Comparison of ENCODE assay signal across 12 cellular contexts in the genomic region with DNA sequence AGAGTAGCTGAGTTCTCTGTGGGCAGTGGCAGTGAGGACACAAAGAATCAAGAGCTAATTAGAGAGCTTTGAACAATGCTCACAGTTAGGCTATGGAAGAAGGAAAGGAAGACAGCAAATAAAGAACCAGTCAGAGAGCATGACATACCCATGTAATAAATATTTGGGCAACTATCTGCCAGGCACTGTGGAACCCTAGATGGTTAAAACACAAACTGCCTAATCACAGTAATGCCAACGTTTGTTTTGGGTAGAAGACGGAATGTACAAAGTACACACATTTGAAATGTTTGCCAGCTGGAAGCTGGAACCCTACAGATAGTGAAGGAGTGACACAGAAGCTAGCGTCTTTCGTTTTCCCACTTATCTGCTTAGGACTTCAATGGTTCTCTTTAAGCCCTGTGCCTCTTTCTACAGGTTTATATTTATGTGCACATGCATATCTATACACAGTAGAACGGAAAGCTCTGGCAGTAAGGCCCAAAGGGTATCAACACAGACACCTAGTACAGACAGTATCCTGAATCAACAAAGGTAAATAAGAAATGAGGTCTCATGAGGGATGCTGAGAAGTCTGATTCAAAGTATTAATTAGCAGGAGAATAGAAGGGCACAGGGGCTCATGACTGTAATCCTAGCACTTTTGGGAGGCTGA. TPM values are rescaled to one million over a fixed set of nuclear protein-coding genes. Genes with fewer than 3 reads are reported as not detected.
DNase-seq lines count a peak whose midpoint lies in the region; ATAC-seq and TF ChIP-seq lines count a peak whose summit lies in the region.
"Had no signal": no experiment of that assay in that cellular context is flagged by ENCODE, and none has a peak within 500 bp of the region (broad histone marks: within the 10 kb centered on the region; RNA-seq: fewer than 3 reads in every experiment).

No MANE protein-coding gene starts in this region.

- POLR2A ChIA-PET in T-cell (lab: Charles Lee), result no interaction called here

- WGBS in right lobe of liver (ENCODE audit: insufficient coverage, low coverage, low lambda C conversion rate, missing lambda C conversion rate), result 32% methylated on average over 5 of the region's 5 CpGs

- H3K36me3 Mint-ChIP-seq in stimulated activated naive B cell treated with anti-CD40 and anti-IgM and Interleukin-4, amounts not matched to agents 10 μg/mL and 1 μg/mL and 100 μg/mL, for 72 hours, result peaks cover 13 to 36% of the 10 kb centered on the region in 2 donors
- peaks cover 46% of the 10 kb centered on the region for H3K36me3 Mint-ChIP-seq in T-cell
- peaks cover 48% of the 10 kb centered on the region for H3K36me3 Mint-ChIP-seq in activated T-helper 17 cell treated with anti-CD3 and anti-CD28 coated beads, Interleukin-2, amount 50 U/mL, for 72 hours (ENCODE audit: low read depth)

- H3K27ac Mint-ChIP-seq in stimulated activated naive B cell treated with anti-CD40 and anti-IgM and Interleukin-4, amounts not matched to agents 10 μg/mL and 1 μg/mL and 100 μg/mL, for 72 hours, result peak overlapping the region; percentile 57
- H3K27ac Mint-ChIP-seq in T-cell, result no peak overlapping the region
- H3K27ac Mint-ChIP-seq in activated T-helper 17 cell treated with anti-CD3 and anti-CD28 coated beads, Interleukin-2, amount 50 U/mL, for 72 hours, result no peak overlapping the region
- H3K27ac Mint-ChIP-seq: nephron; stimulated activated memory B cell treated with anti-CD40 and anti-IgM and Interleukin-4, amounts not matched to agents 10 μg/mL and 1 μg/mL and 100 μg/mL, for 72 hours had no signal

- intact Hi-C loops in right lobe of liver (cut with DNase I), result no loop called here

- ATAC-seq in right lobe of liver (peak; percentile 95 to 97 (median 96)), T-cell (replicated peaks in 1 of 4) (no peak)
- no peak for ATAC-seq in stimulated activated naive B cell treated with anti-CD40 and anti-IgM and Interleukin-4, amounts not matched to agents 10 μg/mL and 1 μg/mL and 100 μg/mL, for 72 hours (replicated peaks)
- no peak for ATAC-seq in activated T-helper 17 cell treated with anti-CD3 and anti-CD28 coated beads, Interleukin-2, amount 50 U/mL, for 72 hours (replicated peaks)
- ATAC-seq: stimulated activated memory B cell treated with anti-CD40 and anti-IgM and Interleukin-4, amounts not matched to agents 10 μg/mL and 1 μg/mL and 100 μg/mL, for 72 hours had no signal

- TF ChIP-seq POLR2A in right lobe of liver (IDR thresholded peaks at IDR 0.05), result peak; percentile 35

- peak; percentile 46 for DNase-seq in NCI-H69 (lab: John Stamatoyannopoulos, UW)
- peak; percentile 56 for DNase-seq in cerebellar cortex (ENCODE audit: low spot score)
- peak in 1 of 3 donors; percentile 73 for DNase-seq in right lobe of liver
- no peak for DNase-seq in stimulated activated naive B cell treated with anti-CD40 and anti-IgM and Interleukin-4, amounts not matched to agents 10 μg/mL and 1 μg/mL and 100 μg/mL, for 72 hours
- DNase-seq in T-cell, result no peak
- DNase-seq in NCI-H82 treated with DMSO at 0.1 percent for 48 hours (lab: John Stamatoyannopoulos, UW; ENCODE audit: unreplicated experiment), result no peak
- DNase-seq in WERI-Rb-1, result no peak
- DNase-seq: COR-L47, NCI-H2081 treated with DMSO at 0.1 percent for 48 hours had no signal

- H3K27ac ChIP-seq in right lobe of liver (peak overlapping the region; percentile 15 to 78 (median 78)), WERI-Rb-1 (no peak overlapping the region)

- H3K27me3 Mint-ChIP-seq in stimulated activated naive B cell treated with anti-CD40 and anti-IgM and Interleukin-4, amounts not matched to agents 10 μg/mL and 1 μg/mL and 100 μg/mL, for 72 hours, result no peaks in the 10 kb centered on the region
- no peaks in the 10 kb centered on the region for H3K27me3 Mint-ChIP-seq in T-cell
- no peaks in the 10 kb centered on the region for H3K27me3 Mint-ChIP-seq in activated T-helper 17 cell treated with anti-CD3 and anti-CD28 coated beads, Interleukin-2, amount 50 U/mL, for 72 hours
- H3K27me3 Mint-ChIP-seq: stimulated activated memory B cell treated with anti-CD40 and anti-IgM and Interleukin-4, amounts not matched to agents 10 μg/mL and 1 μg/mL and 100 μg/mL, for 72 hours had no signal

- peaks cover 0 to 15% (median 5%) of the 10 kb centered on the region in 4 donors for H3K4me1 ChIP-seq in right lobe of liver

- no peak overlapping the region for H3K4me3 Mint-ChIP-seq in stimulated activated naive B cell treated with anti-CD40 and anti-IgM and Interleukin-4, amounts not matched to agents 10 μg/mL and 1 μg/mL and 100 μg/mL, for 72 hours
- H3K4me3 Mint-ChIP-seq in T-cell, result no peak overlapping the region
- no peak overlapping the region for H3K4me3 Mint-ChIP-seq in activated T-helper 17 cell treated with anti-CD3 and anti-CD28 coated beads, Interleukin-2, amount 50 U/mL, for 72 hours
- H3K4me3 Mint-ChIP-seq: nephron; stimulated activated memory B cell treated with anti-CD40 and anti-IgM and Interleukin-4, amounts not matched to agents 10 μg/mL and 1 μg/mL and 100 μg/mL, for 72 hours had no signal

- H3K4me3 ChIP-seq in right lobe of liver, result peak overlapping the region in 1 of 3 donors; percentile 18
- H3K4me3 ChIP-seq in WERI-Rb-1 (ENCODE audit: low read depth, low read length), result no peak overlapping the region

- CTCF ChIA-PET in T-cell (lab: Charles Lee), result interaction anchor here in 1 of 2 donors (0.6 kb wide), 1 partner anchor 515 kb away, joined by 7 read pairs; no protein-coding TSS in a partner anchor

- H3K9me3 ChIP-seq in right lobe of liver, result no peaks in the 10 kb centered on the region
- no peaks in the 10 kb centered on the region for H3K9me3 ChIP-seq in WERI-Rb-1 (ENCODE audit: severe bottlenecking)

- H3K9me3 Mint-ChIP-seq in stimulated activated naive B cell treated with anti-CD40 and anti-IgM and Interleukin-4, amounts not matched to agents 10 μg/mL and 1 μg/mL and 100 μg/mL, for 72 hours, result peaks cover 0 to 4% of the 10 kb centered on the region in 2 donors
- peaks cover 0 to 3% (median 0%) of the 10 kb centered on the region in 3 donors for H3K9me3 Mint-ChIP-seq in T-cell
- H3K9me3 Mint-ChIP-seq in activated T-helper 17 cell treated with anti-CD3 and anti-CD28 coated beads, Interleukin-2, amount 50 U/mL, for 72 hours, result no peaks in the 10 kb centered on the region

- H3K27me3 ChIP-seq in right lobe of liver, result no peaks in the 10 kb centered on the region
- H3K27me3 ChIP-seq in WERI-Rb-1 (ENCODE audit: insufficient read depth, low read depth, severe bottlenecking), result no peaks in the 10 kb centered on the region

- H3K36me3 ChIP-seq in right lobe of liver (no peaks in the 10 kb centered on the region), WERI-Rb-1 (peaks cover 16% of the 10 kb centered on the region)

- peaks cover 10 to 13% of the 10 kb centered on the region in 2 donors for H3K4me1 Mint-ChIP-seq in stimulated activated naive B cell treated with anti-CD40 and anti-IgM and Interleukin-4, amounts not matched to agents 10 μg/mL and 1 μg/mL and 100 μg/mL, for 72 hours
- H3K4me1 Mint-ChIP-seq in T-cell, result peaks cover 5 to 18% (median 13%) of the 10 kb centered on the region in 3 donors
- peaks cover 16% of the 10 kb centered on the region for H3K4me1 Mint-ChIP-seq in activated T-helper 17 cell treated with anti-CD3 and anti-CD28 coated beads, Interleukin-2, amount 50 U/mL, for 72 hours
- H3K4me1 Mint-ChIP-seq: nephron had no signal

- TF ChIP-seq CTCF in right lobe of liver (IDR thresholded peaks at IDR 0.05) (no peak), WERI-Rb-1 (IDR thresholded peaks at IDR 0.05; ENCODE audit: low read depth, low read length) (no peak)

RNA-seq across cellular contexts. Expression of gene ANKRD28, which starts 44.6 kb away (rescaled TPM):
- total RNA-seq in right lobe of liver (10 to 100 TPM; 16.4 to 32.2 (median 25.7) TPM), T-cell (10 to 100 TPM; 30.1 to 67.6 (median 39.0) TPM)
- total RNA-seq in activated T-helper 17 cell treated with anti-CD3 and anti-CD28 coated beads, Interleukin-2, amount 50 U/mL, for 72 hours, result 10 to 100 TPM; 54.5 to 69.3 TPM

Comparison
In these comparisons a context has a peak if more than half of its experiments do, and no peak if none do; other contexts are left out.
1. DNase-seq: peak in NCI-H69 (single experiment) and cerebellar cortex (single experiment); none in stimulated activated naive B cell treated with anti-CD40 and anti-IgM and Interleukin-4, amounts not matched to agents 10 μg/mL and 1 μg/mL and 100 μg/mL, for 72 hours (single experiment), T-cell (0 of 34), NCI-H82 treated with DMSO at 0.1 percent for 48 hours (single experiment) and WERI-Rb-1 (single experiment).
2. ATAC-seq: peak in right lobe of liver (4 of 4); none in stimulated activated naive B cell treated with anti-CD40 and anti-IgM and Interleukin-4, amounts not matched to agents 10 μg/mL and 1 μg/mL and 100 μg/mL, for 72 hours (0 of 2), T-cell (0 of 4) and activated T-helper 17 cell treated with anti-CD3 and anti-CD28 coated beads, Interleukin-2, amount 50 U/mL, for 72 hours (single experiment).